ENCODE assay signal across 1 cellular context in genomic region chr6:21824431-21825180, GRCh38.
TF ChIP-seq lines count a peak whose summit lies in the region.

No MANE protein-coding gene starts in this region.

TF ChIP-seq in GM23338, 12 proteins besides CTCF, POLR2A, EP300 and RAD21 (continued from another document):
- TF ChIP-seq ZNF462 (CRISPR knock-in tag; IDR thresholded peaks at IDR 0.05) (no peak), REST (IDR thresholded peaks at IDR 0.05; ENCODE audit: unreplicated experiment) (no peak)
